Comparison of ENCODE assay signal across 8 cellular contexts in genomic region chr6:683742-684440, GRCh38. TPM values are rescaled to one million over a fixed set of nuclear protein-coding genes. Genes with fewer than 3 reads are reported as not detected.
A peak's percentile ranks its signal among the peaks of the same experiment; 100 is the strongest.
DNase-seq lines count a peak whose midpoint lies in the region; ATAC-seq and TF ChIP-seq lines count a peak whose summit lies in the region.

No MANE protein-coding gene starts in this region.

- peak overlapping the region in 1 of 8 donors; percentile 7 for H3K27ac ChIP-seq in spleen

- no peak for TF ChIP-seq CTCF in spleen (IDR thresholded peaks at IDR 0.05 in 8 of 11, conservative IDR thresholded peaks at IDR 0.05 in 3 of 11)

- no peaks in the 10 kb centered on the region for H3K27me3 ChIP-seq in spleen (replicated peaks in 1 of 7)

- H3K4me1 ChIP-seq in spleen, result peaks cover 6 to 78% (median 32%) of the 10 kb centered on the region in 6 donors

- H3K4me3 ChIP-seq in spleen, result peak overlapping the region in 1 of 8 donors; percentile 21

- WGBS in spleen, 5 donors, result 39 to 63% (median 52%) methylated on average over 15 of the region's 15 CpGs

- intact Hi-C loops in spleen (cut with DNase I; ENCODE audit: low total_unique reads), result no loop called here

- DNase-seq in NCI-H1092 treated with DMSO at 0.1 percent for 48 hours (lab: John Stamatoyannopoulos, UW) (peak; percentile 42), NCI-H1092 (lab: John Stamatoyannopoulos, UW) (no peak), NCI-H2081 treated with DMSO at 0.1 percent for 48 hours (lab: John Stamatoyannopoulos, UW) (peak; percentile 18), brain pericyte (ENCODE audit: low read depth, low spot score) (peak; percentile 88), medulla oblongata (ENCODE audit: extremely low spot score) (peak; percentile 36), ureter (ENCODE audit: low spot score) (no peak), spleen (no peak)

- TF ChIP-seq POLR2A in spleen (IDR thresholded peaks at IDR 0.05), result no peak

- ATAC-seq in HG03342 (IDR thresholded peaks at IDR 0.05; ENCODE audit: unreplicated experiment), result no peak

- H3K36me3 ChIP-seq in spleen, result peaks cover 0 to 21% (median 4%) of the 10 kb centered on the region in 6 donors

- no peaks in the 10 kb centered on the region for H3K9me3 ChIP-seq in spleen

RNA-seq across cellular contexts. Expression of gene EXOC2, which starts 9.0 kb away (rescaled TPM):
- 23.6 TPM for total RNA-seq in ureter
- 10 to 100 TPM; 21.1 to 32.8 (median 28.2) TPM for total RNA-seq in spleen
- polyA plus RNA-seq in spleen, result 10 to 100 TPM in 1 of 3 donors, 1 to 10 TPM in 2; 7.0 to 10.6 (median 8.1) TPM

RNA-seq across cellular contexts. Expression of gene HUS1B, which starts 27.0 kb away (rescaled TPM):
- total RNA-seq in ureter, result 1.9 TPM
- total RNA-seq in spleen, result 1 to 10 TPM; 1.3 to 6.1 (median 2.7) TPM
- under 1 TPM; 0.06 to 0.42 (median 0.15) TPM for polyA plus RNA-seq in spleen

Comparison
In these comparisons a context has a peak if more than half of its experiments do, and no peak if none do; other contexts are left out.
1. DNase-seq: peak in NCI-H1092 treated with DMSO at 0.1 percent for 48 hours (single experiment), NCI-H2081 treated with DMSO at 0.1 percent for 48 hours (single experiment), brain pericyte (single experiment) and medulla oblongata (single experiment); none in NCI-H1092 (single experiment), ureter (single experiment) and spleen (single experiment).